1 cellular context compared by ENCODE assay signal in genomic region chr4:165006457-165006856, GRCh38.
TF ChIP-seq lines count a peak whose summit lies in the region.

No MANE protein-coding gene starts in this region.

TF ChIP-seq in K562, 482 proteins besides CTCF, POLR2A, EP300 and RAD21:
- TF ChIP-seq KDM5B (IDR thresholded peaks at IDR 0.05; ENCODE audit: insufficient replicate concordance, low read depth, low read length) = no peak
- no peak for TF ChIP-seq GTF2E2 (tag; IDR thresholded peaks at IDR 0.05)
- no peak for TF ChIP-seq FOXO4 (CRISPR knock-in tag; IDR thresholded peaks at IDR 0.05)
- TF ChIP-seq FOXA1 (IDR thresholded peaks at IDR 0.05; ENCODE audit: borderline replicate concordance) = no peak
- TF ChIP-seq L3MBTL2 (IDR thresholded peaks at IDR 0.05) = no peak
